Comparison of ENCODE assay signal across 18 cellular contexts in genomic region chr17:47973541-47973940, GRCh38. TPM values are rescaled to one million over a fixed set of nuclear protein-coding genes. Genes with fewer than 3 reads are reported as not detected.
"Had no signal": no experiment of that assay in that cellular context is flagged by ENCODE, and none has a peak within 500 bp of the region (broad histone marks: within the 10 kb centered on the region; RNA-seq: fewer than 3 reads in every experiment).

No MANE protein-coding gene starts in this region.

- H3K4me3 ChIP-seq: hepatocyte, upper lobe of right lung had no signal

- DNase-seq: activated CD4-positive, alpha-beta memory T cell treated with anti-CD3 and anti-CD28 coated beads for 36 hours; activated naive CD4-positive, alpha-beta T cell treated with anti-CD3 and anti-CD28 coated beads for 36 hours; activated T-cell treated with anti-CD3 and anti-CD28 coated beads, Interleukin-2, amount 50 U/mL, for 72 hours; cerebellar nuclear complex; endodermal cell; erythroblast; kidney glomerular epithelial cell; mesendoderm; retina; stimulated activated CD4-positive, alpha-beta T cell treated with anti-CD3 and anti-CD28 coated beads, Interleukin-15, amount 100 ng/mL, for 24 hours; stimulated activated CD4-positive, alpha-beta T cell treated with anti-CD3 and anti-CD28 coated beads, Interleukin-4, amount 100 ng/mL, for 24 hours; T1000; upper lobe of right lung had no signal

- H3K27ac ChIP-seq: hepatocyte, upper lobe of right lung had no signal

- H3K4me3 Mint-ChIP-seq: activated CD4-positive, alpha-beta memory T cell treated with anti-CD3 and anti-CD28 coated beads for 36 hours; dendritic cell treated with granulocyte-macrophage colony-stimulating factor and Interleukin-4, amounts not matched to agents 40 ng/mL and 50 ng/mL, for 4 days; endodermal cell; stimulated activated naive CD8-positive, alpha-beta T cell treated with anti-CD3 and anti-CD28 coated beads, Interleukin-15, Interleukin-2, amounts not matched to agents 100 ng/mL and 50 ng/mL, for 24 hours had no signal

- H3K27me3 Mint-ChIP-seq: activated CD4-positive, alpha-beta memory T cell treated with anti-CD3 and anti-CD28 coated beads for 36 hours; dendritic cell treated with granulocyte-macrophage colony-stimulating factor and Interleukin-4, amounts not matched to agents 40 ng/mL and 50 ng/mL, for 4 days; stimulated activated naive CD8-positive, alpha-beta T cell treated with anti-CD3 and anti-CD28 coated beads, Interleukin-15, Interleukin-2, amounts not matched to agents 100 ng/mL and 50 ng/mL, for 24 hours had no signal

- H3K9me3 Mint-ChIP-seq: activated CD4-positive, alpha-beta memory T cell treated with anti-CD3 and anti-CD28 coated beads for 36 hours; activated naive CD4-positive, alpha-beta T cell treated with anti-CD3 and anti-CD28 coated beads for 36 hours; activated T-cell treated with anti-CD3 and anti-CD28 coated beads, Interleukin-2, amount 50 U/mL, for 72 hours; dendritic cell treated with granulocyte-macrophage colony-stimulating factor and Interleukin-4, amounts not matched to agents 40 ng/mL and 50 ng/mL, for 4 days; endodermal cell; stimulated activated naive CD8-positive, alpha-beta T cell treated with anti-CD3 and anti-CD28 coated beads, Interleukin-15, Interleukin-2, amounts not matched to agents 100 ng/mL and 50 ng/mL, for 24 hours had no signal

- ATAC-seq: activated T-cell treated with anti-CD3 and anti-CD28 coated beads, Interleukin-2, amount 50 U/mL, for 72 hours; upper lobe of right lung had no signal

- H3K4me2 ChIP-seq: hepatocyte had no signal

- H2AFZ ChIP-seq: hepatocyte had no signal

- H3K27ac Mint-ChIP-seq: activated CD4-positive, alpha-beta memory T cell treated with anti-CD3 and anti-CD28 coated beads for 36 hours; activated naive CD4-positive, alpha-beta T cell treated with anti-CD3 and anti-CD28 coated beads for 36 hours; activated T-cell treated with anti-CD3 and anti-CD28 coated beads, Interleukin-2, amount 50 U/mL, for 72 hours; dendritic cell treated with granulocyte-macrophage colony-stimulating factor and Interleukin-4, amounts not matched to agents 40 ng/mL and 50 ng/mL, for 4 days; endodermal cell; stimulated activated naive CD8-positive, alpha-beta T cell treated with anti-CD3 and anti-CD28 coated beads, Interleukin-15, Interleukin-2, amounts not matched to agents 100 ng/mL and 50 ng/mL, for 24 hours had no signal

- H3K27me3 ChIP-seq: hepatocyte, upper lobe of right lung had no signal

RNA-seq across cellular contexts. Expression of gene PRR15L, which starts 15.9 kb away (rescaled TPM):
- total RNA-seq: activated CD4-positive, alpha-beta memory T cell treated with anti-CD3 and anti-CD28 coated beads for 36 hours; activated naive CD4-positive, alpha-beta T cell treated with anti-CD3 and anti-CD28 coated beads for 36 hours; activated T-cell treated with anti-CD3 and anti-CD28 coated beads, Interleukin-2, amount 50 U/mL, for 72 hours; skeletal muscle tissue; temporal lobe had no signal
